In genomic region chr6:7725412-7725811, GRCh38 we compare ENCODE assay signal across 10 cellular contexts. TPM values are rescaled to one million over a fixed set of nuclear protein-coding genes. Genes with fewer than 3 reads are reported as not detected.
A peak's percentile ranks its signal among the peaks of the same experiment; 100 is the strongest.
DNase-seq lines count a peak whose midpoint lies in the region; ATAC-seq and TF ChIP-seq lines count a peak whose summit lies in the region.
"Had no signal": no experiment of that assay in that cellular context is flagged by ENCODE, and none has a peak within 500 bp of the region (broad histone marks: within the 10 kb centered on the region; RNA-seq: fewer than 3 reads in every experiment).

No MANE protein-coding gene starts in this region.

- H3K9me3 Mint-ChIP-seq in activated CD8-positive, alpha-beta memory T cell treated with anti-CD3 and anti-CD28 coated beads, Interleukin-2, amount 10 ng/mL, durations not matched to agents 7 days and 5 days (ENCODE audit: low read depth), result no peaks in the 10 kb centered on the region
- H3K9me3 Mint-ChIP-seq in activated naive CD8-positive, alpha-beta T cell (ENCODE audit: low read depth), result no peaks in the 10 kb centered on the region

- no peak for ATAC-seq in activated CD8-positive, alpha-beta memory T cell treated with anti-CD3 and anti-CD28 coated beads, Interleukin-2, amount 10 ng/mL, durations not matched to agents 7 days and 5 days
- ATAC-seq in left lung, result no peak
- no peak for ATAC-seq in aorta (ENCODE audit: low FRiP score)

- DNase-seq in activated CD8-positive, alpha-beta memory T cell treated with anti-CD3 and anti-CD28 coated beads, Interleukin-2, amount 10 ng/mL, durations not matched to agents 7 days and 5 days, result no peak
- DNase-seq in activated CD8-positive, alpha-beta memory T cell treated with anti-CD3 and anti-CD28 coated beads, Interleukin-2, amount 50 U/mL, for 4 hours, result no peak
- DNase-seq in left lung (no peak), testis (peak; percentile 19), NCI-H1694 (lab: John Stamatoyannopoulos, UW) (no peak), aorta (no peak), HEK293T (ENCODE audit: extremely low spot score) (no peak)

- POLR2A ChIA-PET in HEK293T (lab: Yijun Ruan, JAX), result interaction anchor here (0.8 to 1.3 kb wide), 3 partner anchors 184 to 339 kb away, joined by 3 to 5 read pairs (median 3); partner anchors contain the start of gene BLOC1S5

- intact Hi-C loops in left lung (cut with DNase I), result no loop called here
- intact Hi-C loops in testis (cut with DNase I; ENCODE audit: low total_unique reads), result loop anchor here (5.0 kb wide), 1 partner anchor 267 kb away; no protein-coding TSS in a partner anchor
- intact Hi-C loops in aorta (cut with DNase I), result loop anchor here (5.0 to 10.0 kb wide), 3 partner anchors 189 to 282 kb away; partner anchors contain the start of gene TXNDC5 (in 1 of the 2)

- H3K27ac ChIP-seq in left lung (no peak overlapping the region), testis (no peak overlapping the region), aorta (ENCODE audit: low read depth in 1 of 2, low read length in 2 of 2) (no peak overlapping the region)

- H3K4me3 Mint-ChIP-seq in activated CD8-positive, alpha-beta memory T cell treated with anti-CD3 and anti-CD28 coated beads, Interleukin-2, amount 10 ng/mL, durations not matched to agents 7 days and 5 days, result peak overlapping the region; percentile 65
- H3K4me3 Mint-ChIP-seq in activated naive CD8-positive, alpha-beta T cell, result peak overlapping the region; percentile 75

- no peaks in the 10 kb centered on the region for H3K9me3 ChIP-seq in left lung
- no peaks in the 10 kb centered on the region for H3K9me3 ChIP-seq in testis
- H3K9me3 ChIP-seq in aorta (ENCODE audit: control insufficient read depth, low read length), result no peaks in the 10 kb centered on the region
- H3K9me3 ChIP-seq: BE2C, gastroesophageal sphincter had no signal

- H3K36me3 ChIP-seq in left lung (no peaks in the 10 kb centered on the region), testis (ENCODE audit: low read depth, missing control alignments) (no peaks in the 10 kb centered on the region), aorta (ENCODE audit: control insufficient read depth in 1 of 2, insufficient read depth in 2 of 2, low read length in 1 of 2) (no peaks in the 10 kb centered on the region)
- H3K36me3 ChIP-seq: BE2C, gastroesophageal sphincter had no signal

- CTCF ChIA-PET in activated CD8-positive, alpha-beta memory T cell treated with anti-CD3 and anti-CD28 coated beads, Interleukin-2, amount 10 ng/mL, durations not matched to agents 7 days and 5 days (lab: Charles Lee), result interaction anchor here (1.2 to 3.6 kb wide), 2 partner anchors 19 to 494 kb away, joined by 3 to 12 read pairs; no protein-coding TSS in a partner anchor
- CTCF ChIA-PET in HEK293T (lab: Yijun Ruan, JAX), result interaction anchor here (0.8 to 1.1 kb wide), 3 partner anchors 27 to 285 kb away, joined by 3 read pairs; no protein-coding TSS in a partner anchor

- peaks cover 13% of the 10 kb centered on the region for H3K4me1 Mint-ChIP-seq in activated CD8-positive, alpha-beta memory T cell treated with anti-CD3 and anti-CD28 coated beads, Interleukin-2, amount 10 ng/mL, durations not matched to agents 7 days and 5 days
- H3K4me1 Mint-ChIP-seq in activated naive CD8-positive, alpha-beta T cell (ENCODE audit: low read depth), result peaks cover 19% of the 10 kb centered on the region

- H3K27ac Mint-ChIP-seq in activated CD8-positive, alpha-beta memory T cell treated with anti-CD3 and anti-CD28 coated beads, Interleukin-2, amount 10 ng/mL, durations not matched to agents 7 days and 5 days, result no peak overlapping the region
- H3K27ac Mint-ChIP-seq in activated naive CD8-positive, alpha-beta T cell, result no peak overlapping the region

- WGBS in testis, 2 donors, result 12 to 20% methylated on average over 10 of the region's 10 CpGs
- WGBS in aorta, 2 donors, result 28 to 34% methylated on average over 10 of the region's 10 CpGs

- H3K27me3 ChIP-seq in left lung (peaks cover 54 to 74% of the 10 kb centered on the region in 2 donors), testis (no peaks in the 10 kb centered on the region), aorta (ENCODE audit: control insufficient read depth in 1 of 2, insufficient read depth in 2 of 2, low read length in 1 of 2) (no peaks in the 10 kb centered on the region)

- no peaks in the 10 kb centered on the region for H3K36me3 Mint-ChIP-seq in activated CD8-positive, alpha-beta memory T cell treated with anti-CD3 and anti-CD28 coated beads, Interleukin-2, amount 10 ng/mL, durations not matched to agents 7 days and 5 days
- H3K36me3 Mint-ChIP-seq in activated naive CD8-positive, alpha-beta T cell, result no peaks in the 10 kb centered on the region

- H3K4me3 ChIP-seq in left lung, result peak overlapping the region; percentile 58
- peak overlapping the region; percentile 49 to 62 for H3K4me3 ChIP-seq in testis
- peak overlapping the region in 1 of 2 donors; percentile 47 for H3K4me3 ChIP-seq in aorta (ENCODE audit: low read length in 2 of 2)

- TF ChIP-seq POLR2A in testis (IDR thresholded peaks at IDR 0.05), result no peak

- H3K4me1 ChIP-seq in left lung (peaks cover 13 to 47% of the 10 kb centered on the region in 2 donors), testis (peaks cover 12% of the 10 kb centered on the region), aorta (ENCODE audit: control insufficient read depth in 1 of 2, insufficient read depth in 2 of 2, low read length in 2 of 2) (no peaks in the 10 kb centered on the region)

- TF ChIP-seq CTCF in left lung (IDR thresholded peaks at IDR 0.05) (no peak), testis (IDR thresholded peaks at IDR 0.05) (no peak)

- H3K27me3 Mint-ChIP-seq in activated CD8-positive, alpha-beta memory T cell treated with anti-CD3 and anti-CD28 coated beads, Interleukin-2, amount 10 ng/mL, durations not matched to agents 7 days and 5 days, result peaks cover 77% of the 10 kb centered on the region
- peaks cover 45% of the 10 kb centered on the region for H3K27me3 Mint-ChIP-seq in activated naive CD8-positive, alpha-beta T cell

TF ChIP-seq in HEK293T, 16 proteins besides CTCF, POLR2A, EP300 and RAD21:
- TF ChIP-seq LEF1 (IDR thresholded peaks at IDR 0.05; ENCODE audit: borderline replicate concordance) (no peak), PKNOX1 (IDR thresholded peaks at IDR 0.05) (no peak), HDGF (IDR thresholded peaks at IDR 0.05; ENCODE audit: borderline replicate concordance) (no peak), TARDBP (IDR thresholded peaks at IDR 0.05) (no peak), FOXK2 (IDR thresholded peaks at IDR 0.05) (no peak), L3MBTL2 (conservative IDR thresholded peaks at IDR 0.05) (no peak), ELF4 (IDR thresholded peaks at IDR 0.05) (no peak), NFRKB (IDR thresholded peaks at IDR 0.05) (no peak), FOXM1 (IDR thresholded peaks at IDR 0.05; ENCODE audit: borderline replicate concordance) (no peak), CTBP1 (IDR thresholded peaks at IDR 0.05; ENCODE audit: borderline replicate concordance) (no peak), ARNT (IDR thresholded peaks at IDR 0.05) (no peak), SUZ12 (IDR thresholded peaks at IDR 0.05) (no peak), BHLHE40 (IDR thresholded peaks at IDR 0.05; ENCODE audit: borderline replicate concordance) (no peak), SP1 (IDR thresholded peaks at IDR 0.05) (no peak), FOXA1 (IDR thresholded peaks at IDR 0.05) (no peak), ZNF384 (IDR thresholded peaks at IDR 0.05) (no peak)
TF ChIP-seq in HEK293T: peak in this region for 0.

RNA-seq across cellular contexts. Expression of gene BMP6, which starts 0.5 kb away (rescaled TPM):
- not detected for total RNA-seq in activated CD8-positive, alpha-beta memory T cell treated with anti-CD3 and anti-CD28 coated beads, Interleukin-2, amount 10 ng/mL, durations not matched to agents 7 days and 5 days
- 10 to 100 TPM in 1 of 2 donors, 1 to 10 TPM in 1; 5.8 to 18.7 TPM for total RNA-seq in left lung
- 10 to 100 TPM; 11.4 to 13.6 TPM for total RNA-seq in testis
- polyA plus RNA-seq in testis (ENCODE audit: insufficient read depth, low read depth, low replicate concordance), result 6.2 TPM
- 1 to 10 TPM; 1.2 to 5.2 TPM for total RNA-seq in aorta
- 1 to 10 TPM; 3.6 to 4.4 TPM for polyA plus RNA-seq in aorta

Comparison
In these comparisons a context has a peak if more than half of its experiments do, and no peak if none do; other contexts are left out.
1. intact Hi-C loops: an anchor here in testis (5.0 kb wide) and aorta (5.0 to 10.0 kb wide); none called in left lung.